ENCODE assay signal across 19 cellular contexts in genomic region chr7:103912906-103913610, GRCh38.
DNase-seq lines count a peak whose midpoint lies in the region; ATAC-seq and FAIRE-seq lines count a peak whose summit lies in the region.
"Had no signal": no experiment of that assay in that cellular context is flagged by ENCODE, and none has a peak within 500 bp of the region (broad histone marks: within the 10 kb centered on the region; RNA-seq: fewer than 3 reads in every experiment).

No MANE protein-coding gene starts in this region.

- POLR2A ChIA-PET in T-cell (lab: Charles Lee): no interaction called here

- DNase-seq in G401 (ENCODE audit: low spot score) (peak; percentile 44), SK-MEL-5 (ENCODE audit: low read depth, low spot score) (peak; percentile 30), iris pigment epithelial cell (ENCODE audit: low read depth) (peak; percentile 17), urothelium cell line (ENCODE audit: low spot score) (no peak), T-cell (no peak)
- DNase-seq: Caco-2; CD4-positive, alpha-beta memory T cell; DMS 273 treated with DMSO at 0.1 percent for 48 hours; DND-41; GF-D8; NCI-H1105 treated with DMSO at 0.1 percent for 48 hours; NCI-H2029 treated with DMSO at 0.1 percent for 48 hours; NCI-H2171; NCI-H345; NCI-H524 had no signal

- H3K27me3 Mint-ChIP-seq in T-cell: peaks cover 7 to 12% of the 10 kb centered on the region in 2 donors

- H3K9me3 Mint-ChIP-seq in T-cell: no peaks in the 10 kb centered on the region

- ATAC-seq in T-cell (replicated peaks in 1 of 4): no peak
- ATAC-seq in HG03045 (IDR thresholded peaks at IDR 0.05; ENCODE audit: unreplicated experiment): no peak
- no peak for ATAC-seq in HG03378 (IDR thresholded peaks at IDR 0.05; ENCODE audit: unreplicated experiment)
- ATAC-seq: Right ventricle myocardium inferior had no signal

- no peak overlapping the region for H3K4me3 Mint-ChIP-seq in T-cell
- H3K4me3 Mint-ChIP-seq: CD4-positive, alpha-beta memory T cell had no signal

- CTCF ChIA-PET in T-cell (lab: Charles Lee): no interaction called here

- in situ Hi-C loops in G401 (cut with HindIII; ENCODE audit: low sequenced_read_pairs) (no loop called here), SK-MEL-5 (cut with HindIII; ENCODE audit: low pct_unique_long_range_greater_than_20kb, low sequenced_read_pairs) (no loop called here)

- H3K36me3 Mint-ChIP-seq in T-cell: no peaks in the 10 kb centered on the region
- H3K36me3 Mint-ChIP-seq: CD4-positive, alpha-beta memory T cell had no signal

- FAIRE-seq in urothelium cell line (lab: Jason Lieb, UNC): peak; percentile 17
- FAIRE-seq: H54 had no signal

- H3K4me1 Mint-ChIP-seq in T-cell: no peaks in the 10 kb centered on the region
- H3K4me1 Mint-ChIP-seq: CD4-positive, alpha-beta memory T cell had no signal

- H3K27ac Mint-ChIP-seq in T-cell: no peak overlapping the region
- H3K27ac Mint-ChIP-seq: CD4-positive, alpha-beta memory T cell had no signal

Comparison
In these comparisons a context has a peak if more than half of its experiments do, and no peak if none do; other contexts are left out.
1. DNase-seq: peak in G401 (single experiment), SK-MEL-5 (single experiment) and iris pigment epithelial cell (single experiment); none in urothelium cell line (single experiment) and T-cell (0 of 34).